2 cellular contexts compared by ENCODE assay signal in genomic region chr17:40472733-40473452, GRCh38.
TF ChIP-seq lines count a peak whose summit lies in the region.

No MANE protein-coding gene starts in this region.

TF ChIP-seq in IMR-90, 13 proteins besides CTCF, POLR2A, EP300 and RAD21:
- TF ChIP-seq CEBPB (IDR thresholded peaks at IDR 0.05; ENCODE audit: low read depth, low read length) (no peak), MXI1 (IDR thresholded peaks at IDR 0.05; ENCODE audit: borderline replicate concordance, low read depth, low read length) (no peak), RCOR1 (IDR thresholded peaks at IDR 0.05; ENCODE audit: insufficient replicate concordance, low read length) (no peak), NFE2L2 (IDR thresholded peaks at IDR 0.05; ENCODE audit: low read depth, low read length) (no peak), USF2 (IDR thresholded peaks at IDR 0.05; ENCODE audit: low read depth, low read length) (no peak), CHD1 (IDR thresholded peaks at IDR 0.05; ENCODE audit: low read depth, low read length) (no peak), MAZ (IDR thresholded peaks at IDR 0.05; ENCODE audit: borderline replicate concordance, low read depth, low read length) (no peak), FOS (IDR thresholded peaks at IDR 0.05; ENCODE audit: low read depth, low read length) (no peak), SMC3 (IDR thresholded peaks at IDR 0.05; ENCODE audit: low read depth, low read length) (no peak), MAFK (IDR thresholded peaks at IDR 0.05; ENCODE audit: low read depth, low read length) (no peak), ELK1 (IDR thresholded peaks at IDR 0.05; ENCODE audit: borderline replicate concordance, low read depth, low read length) (no peak), RFX5 (IDR thresholded peaks at IDR 0.05; ENCODE audit: low read depth, low read length) (no peak), BHLHE40 (IDR thresholded peaks at IDR 0.05; ENCODE audit: low read depth, low read length) (no peak)

TF ChIP-seq in GM12878, 131 proteins besides CTCF, POLR2A, EP300 and RAD21:
- TF ChIP-seq FOXM1 (IDR thresholded peaks at IDR 0.05; ENCODE audit: low read depth, low read length) (no peak), PKNOX1 (IDR thresholded peaks at IDR 0.05) (peak; percentile 58; the same call in 1 of the 2 replicates)
